13 cellular contexts compared by ENCODE assay signal in the genomic region with DNA sequence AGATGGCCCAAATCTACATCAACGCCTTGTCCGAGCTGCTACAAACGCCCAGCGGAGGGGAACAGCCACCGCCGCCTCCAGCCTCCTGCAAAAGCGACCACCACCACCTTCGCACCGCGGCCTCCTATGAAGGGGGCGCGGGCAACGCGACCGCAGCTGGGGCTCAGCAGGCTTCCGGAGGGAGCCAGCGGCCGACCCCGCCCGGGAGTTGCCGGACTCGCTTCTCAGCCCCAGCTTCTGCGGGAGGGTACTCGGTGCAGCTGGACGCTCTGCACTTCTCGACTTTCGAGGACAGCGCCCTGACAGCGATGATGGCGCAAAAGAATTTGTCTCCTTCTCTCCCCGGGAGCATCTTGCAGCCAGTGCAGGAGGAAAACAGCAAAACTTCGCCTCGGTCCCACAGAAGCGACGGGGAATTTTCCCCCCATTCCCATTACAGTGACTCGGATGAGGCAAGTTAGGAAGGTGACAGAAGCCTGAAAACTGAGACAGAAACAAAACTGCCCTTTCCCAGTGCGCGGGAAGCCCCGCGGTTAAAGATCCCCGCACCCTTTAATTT. TPM values are rescaled to one million over a fixed set of nuclear protein-coding genes. Genes with fewer than 3 reads are reported as not detected.
DNase-seq lines count a peak whose midpoint lies in the region; ATAC-seq lines count a peak whose summit lies in the region.
"Had no signal": no experiment of that assay in that cellular context is flagged by ENCODE, and none has a peak within 500 bp of the region (broad histone marks: within the 10 kb centered on the region; RNA-seq: fewer than 3 reads in every experiment).

No MANE protein-coding gene starts in this region.

- H3K36me3 ChIP-seq in SJCRH30 = no peaks in the 10 kb centered on the region

- no peaks in the 10 kb centered on the region for H3K9me3 ChIP-seq in SJCRH30 (replicated peaks)

- DNase-seq in NCI-H1417 (lab: John Stamatoyannopoulos, UW) = peak in 2 of 3 experiments; percentile 45 to 59
- no peak for DNase-seq in NCI-H1417 treated with DMSO at 0.1 percent for 48 hours (lab: John Stamatoyannopoulos, UW)
- no peak for DNase-seq in SJCRH30
- no peak for DNase-seq in sciatic nerve (ENCODE audit: low spot score)
- no peak for DNase-seq in activated naive CD4-positive, alpha-beta T cell treated with anti-CD3 and anti-CD28 coated beads, Interleukin-2, amount 50 U/mL, for 72 hours (ENCODE audit: low spot score in 2 of 2)
- DNase-seq: activated T-cell treated with anti-CD3 and anti-CD28 coated beads, Interleukin-2, amount 50 U/mL, for 24 hours; NCI-H1048; NK-92 treated with Interleukin-12 subunit alpha and Interleukin-12 subunit beta, amount 100 ng/mL, for 24 hours had no signal

- peaks cover 14% of the 10 kb centered on the region for H3K27me3 ChIP-seq in SJCRH30

- no peak overlapping the region for H3K27ac ChIP-seq in SJCRH30
- H3K27ac ChIP-seq: parathyroid adenoma had no signal

- H3K36me3 Mint-ChIP-seq in activated naive CD4-positive, alpha-beta T cell treated with anti-CD3 and anti-CD28 coated beads, Interleukin-2, amount 50 U/mL, for 72 hours = peaks cover 24 to 51% of the 10 kb centered on the region in 2 donors

- no peaks in the 10 kb centered on the region for H3K4me1 ChIP-seq in SJCRH30
- H3K4me1 ChIP-seq: parathyroid adenoma had no signal

- H3K4me3 ChIP-seq in SJCRH30 (peak overlapping the region; percentile 56), iPS-11a (ENCODE audit: low read depth, low read length) (peak overlapping the region; percentile 24)

- intact Hi-C loops in sciatic nerve (cut with DNase I) = loop anchor here (10.0 kb wide), 1 partner anchor 365 kb away; no protein-coding TSS in a partner anchor

- peaks cover 3 to 8% of the 10 kb centered on the region in 2 donors for H3K9me3 Mint-ChIP-seq in activated naive CD4-positive, alpha-beta T cell treated with anti-CD3 and anti-CD28 coated beads, Interleukin-2, amount 50 U/mL, for 72 hours
- H3K9me3 Mint-ChIP-seq: activated T-cell treated with anti-CD3 and anti-CD28 coated beads, Interleukin-2, amount 50 U/mL, for 24 hours had no signal

- peak overlapping the region in 1 of 2 donors; percentile 60 for H3K27ac Mint-ChIP-seq in activated naive CD4-positive, alpha-beta T cell treated with anti-CD3 and anti-CD28 coated beads, Interleukin-2, amount 50 U/mL, for 72 hours
- H3K27ac Mint-ChIP-seq: activated T-cell treated with anti-CD3 and anti-CD28 coated beads, Interleukin-2, amount 50 U/mL, for 24 hours had no signal

- peak; percentile 40 for ATAC-seq in sciatic nerve
- ATAC-seq in HG02852 (IDR thresholded peaks at IDR 0.05; ENCODE audit: unreplicated experiment) = no peak
- ATAC-seq in esophagus mucosa = no peak
- no peak for ATAC-seq in activated naive CD4-positive, alpha-beta T cell treated with anti-CD3 and anti-CD28 coated beads, Interleukin-2, amount 50 U/mL, for 72 hours

RNA-seq across cellular contexts. Expression of a gene that starts 1.1 kb away (rescaled TPM):
- not detected in 2 replicates for total RNA-seq in SJCRH30 (2014; rRNA removed; shearing (Covaris generic))
- total RNA-seq in sciatic nerve (not detected), esophagus mucosa (not detected)
- total RNA-seq in activated naive CD4-positive, alpha-beta T cell treated with anti-CD3 and anti-CD28 coated beads, Interleukin-2, amount 50 U/mL, for 72 hours = not detected
- total RNA-seq: Daoy had no signal

Comparison
In these comparisons a context has a peak if more than half of its experiments do, and no peak if none do; other contexts are left out.
1. DNase-seq: peak in NCI-H1417 (2 of 3); none in NCI-H1417 treated with DMSO at 0.1 percent for 48 hours (single experiment), SJCRH30 (0 of 2), sciatic nerve (single experiment) and activated naive CD4-positive, alpha-beta T cell treated with anti-CD3 and anti-CD28 coated beads, Interleukin-2, amount 50 U/mL, for 72 hours (0 of 2).